ENCODE assay signal across 14 cellular contexts in genomic region chr6:111832833-111833418, GRCh38. TPM values are rescaled to one million over a fixed set of nuclear protein-coding genes. Genes with fewer than 3 reads are reported as not detected.
DNase-seq lines count a peak whose midpoint lies in the region; ATAC-seq and TF ChIP-seq lines count a peak whose summit lies in the region.
"Had no signal": no experiment of that assay in that cellular context is flagged by ENCODE, and none has a peak within 500 bp of the region (broad histone marks: within the 10 kb centered on the region; RNA-seq: fewer than 3 reads in every experiment).

No MANE protein-coding gene starts in this region.

- H3K27me3 ChIP-seq in spleen (replicated peaks in 1 of 7), result no peaks in the 10 kb centered on the region
- H3K27me3 ChIP-seq: cardiac muscle cell, heart left ventricle had no signal

- intact Hi-C loops in spleen (cut with DNase I; ENCODE audit: low total_unique reads), result no loop called here
- intact Hi-C loops in Right ventricle myocardium superior (cut with DNase I), result no loop called here

- H3K4me3 ChIP-seq in spleen, result no peak overlapping the region
- H3K4me3 ChIP-seq: cardiac muscle cell had no signal

- WGBS in spleen, 5 donors, result 82 to 92% (median 89%) methylated on average over 1 of the region's 1 CpG

- TF ChIP-seq CTCF in spleen (IDR thresholded peaks at IDR 0.05 in 8 of 11, conservative IDR thresholded peaks at IDR 0.05 in 3 of 11) (no peak), RWPE1 (conservative IDR thresholded peaks at IDR 0.05; ENCODE audit: low read depth) (no peak)

- H3K4me1 Mint-ChIP-seq in activated T-cell treated with anti-CD3 and anti-CD28 coated beads, Interleukin-2, amount 50 U/mL, for 24 hours (ENCODE audit: low read depth), result peaks cover 85% of the 10 kb centered on the region
- peaks cover 60% of the 10 kb centered on the region for H3K4me1 Mint-ChIP-seq in activated T-helper 17 cell treated with anti-CD3 and anti-CD28 coated beads, Interleukin-2, amount 50 U/mL, for 72 hours

- peaks cover 0 to 6% (median 0%) of the 10 kb centered on the region in 6 donors for H3K36me3 ChIP-seq in spleen
- H3K36me3 ChIP-seq: cardiac muscle cell, heart left ventricle had no signal

- H3K27me3 Mint-ChIP-seq in activated T-cell treated with anti-CD3 and anti-CD28 coated beads, Interleukin-2, amount 50 U/mL, for 24 hours, result no peaks in the 10 kb centered on the region
- no peaks in the 10 kb centered on the region for H3K27me3 Mint-ChIP-seq in activated T-helper 17 cell treated with anti-CD3 and anti-CD28 coated beads, Interleukin-2, amount 50 U/mL, for 72 hours
- H3K27me3 Mint-ChIP-seq: naive B cell had no signal

- CTCF ChIA-PET in RWPE1 (lab: Yijun Ruan, JAX), result no interaction called here

- H3K4me3 Mint-ChIP-seq in activated T-cell treated with anti-CD3 and anti-CD28 coated beads, Interleukin-2, amount 50 U/mL, for 24 hours, result peak overlapping the region; percentile 65
- H3K4me3 Mint-ChIP-seq in activated T-helper 17 cell treated with anti-CD3 and anti-CD28 coated beads, Interleukin-2, amount 50 U/mL, for 72 hours, result no peak overlapping the region

- H3K4me1 ChIP-seq in spleen, result peaks cover 8 to 99% (median 42%) of the 10 kb centered on the region in 6 donors

- peak overlapping the region; percentile 96 for H3K27ac Mint-ChIP-seq in activated T-cell treated with anti-CD3 and anti-CD28 coated beads, Interleukin-2, amount 50 U/mL, for 24 hours
- H3K27ac Mint-ChIP-seq in activated T-helper 17 cell treated with anti-CD3 and anti-CD28 coated beads, Interleukin-2, amount 50 U/mL, for 72 hours, result peak overlapping the region; percentile 78

- ATAC-seq in HG02678 (IDR thresholded peaks at IDR 0.05; ENCODE audit: unreplicated experiment) (peak; percentile 37), Right ventricle myocardium superior (ENCODE audit: poor library complexity) (no peak)
- peak; percentile 8 for ATAC-seq in activated T-helper 17 cell treated with anti-CD3 and anti-CD28 coated beads, Interleukin-2, amount 50 U/mL, for 72 hours (replicated peaks)
- ATAC-seq: heart left ventricle, Panc1 had no signal

- H3K27ac ChIP-seq in spleen (peak overlapping the region in 7 of 8 donors; percentile 5 to 47 (median 13)), RWPE1 (no peak overlapping the region)
- H3K27ac ChIP-seq: cardiac muscle cell had no signal

- no peak for DNase-seq in activated T-cell treated with anti-CD3 and anti-CD28 coated beads, Interleukin-2, amount 50 U/mL, for 24 hours
- DNase-seq in activated T-cell treated with anti-CD3 and anti-CD28 coated beads for 4 hours (no peak), spleen (no peak), RWPE1 (ENCODE audit: low spot score) (no peak), Right ventricle myocardium superior (no peak), UCSD-AML1 (lab: John Stamatoyannopoulos, UW; ENCODE audit: unreplicated experiment) (no peak)
- DNase-seq: activated CD4-positive, alpha-beta T cell treated with anti-CD3 and anti-CD28 coated beads for 48 hours; heart left ventricle; naive B cell; NCI-H1048 had no signal

- no peaks in the 10 kb centered on the region for H3K9me3 Mint-ChIP-seq in activated T-cell treated with anti-CD3 and anti-CD28 coated beads, Interleukin-2, amount 50 U/mL, for 24 hours
- H3K9me3 Mint-ChIP-seq in activated T-helper 17 cell treated with anti-CD3 and anti-CD28 coated beads, Interleukin-2, amount 50 U/mL, for 72 hours, result no peaks in the 10 kb centered on the region
- H3K9me3 Mint-ChIP-seq: naive B cell had no signal

- no peaks in the 10 kb centered on the region for H3K9me3 ChIP-seq in spleen
- H3K9me3 ChIP-seq: heart left ventricle had no signal

- no peak for TF ChIP-seq POLR2A in spleen (IDR thresholded peaks at IDR 0.05)

- peaks cover 94% of the 10 kb centered on the region for H3K36me3 Mint-ChIP-seq in activated T-cell treated with anti-CD3 and anti-CD28 coated beads, Interleukin-2, amount 50 U/mL, for 24 hours (ENCODE audit: low read depth)
- H3K36me3 Mint-ChIP-seq in activated T-helper 17 cell treated with anti-CD3 and anti-CD28 coated beads, Interleukin-2, amount 50 U/mL, for 72 hours (ENCODE audit: low read depth), result no peaks in the 10 kb centered on the region

- POLR2A ChIA-PET in RWPE1 (lab: Yijun Ruan, JAX; ENCODE audit: low non-redundant PET), result no interaction called here

RNA-seq across cellular contexts. Expression of gene FYN, which starts 40.3 kb away (rescaled TPM):
- 100 to 1,000 TPM; 139 to 326 TPM for total RNA-seq in activated T-helper 17 cell treated with anti-CD3 and anti-CD28 coated beads, Interleukin-2, amount 50 U/mL, for 72 hours
- total RNA-seq in spleen (100 to 1,000 TPM; 193 to 409 (median 227) TPM), Right ventricle myocardium superior (40.6 TPM)
- 10 to 100 TPM; 56.6 to 78.1 (median 65.6) TPM for polyA plus RNA-seq in spleen
